In genomic region chr22:38066381-38067027, GRCh38 we compare ENCODE assay signal across 1 cellular context.
TF ChIP-seq lines count a peak whose summit lies in the region.

No MANE protein-coding gene starts in this region.

TF ChIP-seq in GM23338, 12 proteins besides CTCF, POLR2A, EP300 and RAD21 (continued from another document):
- TF ChIP-seq, protein P1, sequence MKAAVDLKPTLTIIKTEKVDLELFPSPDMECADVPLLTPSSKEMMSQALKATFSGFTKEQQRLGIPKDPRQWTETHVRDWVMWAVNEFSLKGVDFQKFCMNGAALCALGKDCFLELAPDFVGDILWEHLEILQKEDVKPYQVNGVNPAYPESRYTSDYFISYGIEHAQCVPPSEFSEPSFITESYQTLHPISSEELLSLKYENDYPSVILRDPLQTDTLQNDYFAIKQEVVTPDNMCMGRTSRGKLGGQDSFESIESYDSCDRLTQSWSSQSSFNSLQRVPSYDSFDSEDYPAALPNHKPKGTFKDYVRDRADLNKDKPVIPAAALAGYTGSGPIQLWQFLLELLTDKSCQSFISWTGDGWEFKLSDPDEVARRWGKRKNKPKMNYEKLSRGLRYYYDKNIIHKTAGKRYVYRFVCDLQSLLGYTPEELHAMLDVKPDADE (IDR thresholded peaks at IDR 0.05): no peak
- TF ChIP-seq EZH2phosphoT487 (IDR thresholded peaks at IDR 0.05; ENCODE audit: unreplicated experiment) (no peak), STAT1 (IDR thresholded peaks at IDR 0.05; ENCODE audit: unreplicated experiment) (no peak), NANOG (IDR thresholded peaks at IDR 0.05; ENCODE audit: borderline replicate concordance) (no peak), EZH2 (IDR thresholded peaks at IDR 0.05; ENCODE audit: low read depth, unreplicated experiment) (no peak), ZNF462 (CRISPR knock-in tag; IDR thresholded peaks at IDR 0.05) (no peak)
